ENCODE assay signal across 8 cellular contexts in the genomic region with DNA sequence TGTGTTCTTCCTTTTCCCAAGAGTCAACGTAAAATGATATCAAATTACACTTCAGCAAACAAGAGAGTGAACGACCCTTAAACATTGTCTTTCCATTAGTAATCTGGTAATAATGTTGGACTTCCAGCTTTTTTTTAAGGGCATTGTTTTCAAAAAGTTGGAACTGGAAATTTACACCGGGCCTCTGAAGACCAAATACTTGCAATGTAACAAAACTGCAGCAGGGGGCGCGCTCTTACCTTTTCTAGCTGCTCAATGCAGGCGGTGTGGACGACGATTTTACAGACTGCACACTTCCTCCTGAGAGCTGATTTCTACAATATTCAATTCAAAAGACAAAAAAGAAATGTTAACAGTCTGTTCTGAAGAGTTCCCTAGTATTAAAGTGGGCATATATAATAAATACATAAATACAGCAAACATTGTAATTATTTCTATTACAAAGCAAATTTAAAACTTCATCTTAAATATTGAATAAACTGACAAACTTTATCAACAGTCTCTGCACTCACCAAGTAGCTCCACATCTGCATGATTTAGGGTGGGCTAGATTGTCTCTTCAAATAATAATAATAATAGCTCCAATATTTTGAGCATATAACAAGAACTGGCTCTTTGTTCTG.
DNase-seq lines count a peak whose midpoint lies in the region; ATAC-seq and TF ChIP-seq lines count a peak whose summit lies in the region.

No MANE protein-coding gene starts in this region.

- no peak overlapping the region for H3K27ac Mint-ChIP-seq in activated B cell treated with CpG ODN at 0.5 μM for 24 hours

- no peak overlapping the region for H3K27ac ChIP-seq in AG04450 (ENCODE audit: low read depth, low read length)

- H3K9me3 Mint-ChIP-seq in activated B cell treated with CpG ODN at 0.5 μM for 24 hours = no peaks in the 10 kb centered on the region

- CTCF ChIA-PET in AG04450 (lab: Charles Lee) (interaction anchor here (0.6 to 5.3 kb wide), 91 partner anchors 11 to 1662 kb away, joined by 3 to 123 read pairs (median 5); a partner anchor contains a TSS), activated B cell treated with CpG ODN at 0.5 μM for 24 hours (lab: Charles Lee) (interaction anchor here (0.7 to 2.0 kb wide), 12 partner anchors 11 to 1084 kb away, joined by 3 to 11 read pairs (median 4); no protein-coding TSS in a partner anchor)

- H3K9me3 ChIP-seq in AG04450 (ENCODE audit: control insufficient read depth, insufficient read depth, low read length) = no peaks in the 10 kb centered on the region

- H3K4me1 Mint-ChIP-seq in activated B cell treated with CpG ODN at 0.5 μM for 24 hours = no peaks in the 10 kb centered on the region

- H3K4me3 ChIP-seq in AG04450 (ENCODE audit: low read depth, low read length) = no peak overlapping the region

- no peak overlapping the region for H3K4me3 Mint-ChIP-seq in activated B cell treated with CpG ODN at 0.5 μM for 24 hours

- intact Hi-C loops in activated B cell treated with CpG ODN at 0.5 μM for 24 hours (cut with micrococcal nuclease) = loop anchor here (1.0 kb wide), 2 partner anchors 243 to 247 kb away; no protein-coding TSS in a partner anchor
- intact Hi-C loops in left colon (cut with DNase I, micrococcal nuclease) = loop anchor here in 1 of 2 donors (10.0 kb wide), 1 partner anchor 238 kb away; no protein-coding TSS in a partner anchor

- ATAC-seq in GM18511 (IDR thresholded peaks at IDR 0.05; ENCODE audit: unreplicated experiment) (peak; percentile 92), HG03135 (IDR thresholded peaks at IDR 0.05; ENCODE audit: unreplicated experiment) (peak; percentile 86), activated B cell treated with CpG ODN at 0.5 μM for 24 hours (ENCODE audit: low read depth) (peak; percentile 28), left colon (peak; percentile 76)

- H3K27me3 Mint-ChIP-seq in activated B cell treated with CpG ODN at 0.5 μM for 24 hours = peaks cover 2% of the 10 kb centered on the region

- H3K36me3 Mint-ChIP-seq in activated B cell treated with CpG ODN at 0.5 μM for 24 hours (ENCODE audit: low read depth) = no peaks in the 10 kb centered on the region

- no peaks in the 10 kb centered on the region for H3K27me3 ChIP-seq in AG04450 (ENCODE audit: control insufficient read depth, insufficient read depth, low read length)

- DNase-seq in AG04450 (ENCODE audit: low read depth, low spot score) (peak; percentile 44), NCI-H2171 treated with DMSO at 0.1 percent for 48 hours (lab: John Stamatoyannopoulos, UW) (peak; percentile 61), activated B cell treated with CpG ODN at 0.5 μM for 24 hours (peak; percentile 24), cerebellum (ENCODE audit: low spot score) (peak; percentile 59), left colon (peak; percentile 65 to 84)
- DNase-seq in stimulated activated CD4-positive, alpha-beta T cell treated with anti-CD3 and anti-CD28 coated beads, Interleukin-4, amount 100 ng/mL, for 24 hours = peak; percentile 65

- POLR2A ChIA-PET in AG04450 (lab: Yijun Ruan, JAX) (interaction anchor here (1.5 kb wide), 1 partner anchor 11 kb away, joined by 7 read pairs; no protein-coding TSS in a partner anchor), activated B cell treated with CpG ODN at 0.5 μM for 24 hours (lab: Charles Lee) (no interaction called here)

- peak; percentile 92 for TF ChIP-seq CTCF in AG04450 (IDR thresholded peaks at IDR 0.05; ENCODE audit: low read depth, low read length)
- peak; percentile 84 for TF ChIP-seq CTCF in activated B cell treated with CpG ODN at 0.5 μM for 24 hours (IDR thresholded peaks at IDR 0.05)

Comparison
In these comparisons a context has a peak if more than half of its experiments do, and no peak if none do; other contexts are left out.
1. DNase-seq: peak in every context shown above with its lines; median percentile 74 in left colon; 65 in stimulated activated CD4-positive, alpha-beta T cell treated with anti-CD3 and anti-CD28 coated beads, Interleukin-4, amount 100 ng/mL, for 24 hours; 61 in NCI-H2171 treated with DMSO at 0.1 percent for 48 hours; 59 in cerebellum; 44 in AG04450; 24 in activated B cell treated with CpG ODN at 0.5 μM for 24 hours.
2. ATAC-seq: peak in every context shown above with its lines; median percentile 92 in GM18511; 86 in HG03135; 76 in left colon; 28 in activated B cell treated with CpG ODN at 0.5 μM for 24 hours.